ENCODE assay signal across 29 cellular contexts in the genomic region with DNA sequence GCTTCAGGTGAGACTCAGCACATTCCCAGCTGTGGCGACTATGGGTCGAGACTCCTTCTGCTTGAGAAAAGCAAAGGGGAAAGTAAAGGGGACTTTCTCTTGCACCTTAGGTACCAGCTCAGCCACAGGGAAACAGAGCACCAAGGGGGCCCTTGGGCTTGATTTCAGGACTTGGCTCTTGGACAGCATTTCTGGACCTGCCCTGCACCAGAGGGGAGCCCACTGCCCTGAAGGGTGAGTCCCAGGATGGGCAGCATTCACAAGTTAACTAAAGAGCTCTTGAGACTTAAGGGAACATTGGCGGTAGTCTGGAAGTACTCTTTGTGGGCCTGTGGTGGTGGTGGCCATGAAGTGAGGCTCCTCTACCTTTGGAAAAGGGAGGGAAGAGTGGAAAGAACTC. TPM values are rescaled to one million over a fixed set of nuclear protein-coding genes. Genes with fewer than 3 reads are reported as not detected.
"Had no signal": no experiment of that assay in that cellular context is flagged by ENCODE, and none has a peak within 500 bp of the region (broad histone marks: within the 10 kb centered on the region; RNA-seq: fewer than 3 reads in every experiment).

No MANE protein-coding gene starts in this region.

- H3K9me3 ChIP-seq: esophagus squamous epithelium, gastrocnemius medialis, lower lobe of right lung, mucosa of descending colon had no signal

- H3K27me3 ChIP-seq: dorsolateral prefrontal cortex, esophagus squamous epithelium, gastrocnemius medialis, heart right ventricle, left lung had no signal

- H3K4me3 ChIP-seq: coronary artery, dorsolateral prefrontal cortex, esophagus squamous epithelium, gastrocnemius medialis, heart right ventricle, left lung, lower lobe of right lung, mucosa of descending colon had no signal

- DNase-seq: dermis blood vessel endothelial cell; dorsolateral prefrontal cortex; effector CD4-positive, alpha-beta T cell; effector memory CD4-positive, alpha-beta T cell; erythroblast; esophagus squamous epithelium; foreskin fibroblast; foreskin melanocyte; gastrocnemius medialis; glutamatergic neuron; head of caudate nucleus; heart right ventricle; hypothalamus; immature natural killer cell; islet precursor cell; kidney; kidney glomerular epithelial cell; left colon; left lung; left ventricle myocardium superior; lower lobe of right lung; mesenchymal stem cell; mucosa of descending colon; naive B cell; naive thymus-derived CD8-positive, alpha-beta T cell had no signal

- H3K27ac ChIP-seq: coronary artery, dorsolateral prefrontal cortex, epithelial cell of prostate, esophagus squamous epithelium, gastrocnemius medialis, heart right ventricle, left lung, lower lobe of right lung had no signal

- ATAC-seq: esophagus mucosa; gastrocnemius medialis; left colon; left lung; left ventricle myocardium superior; lower lobe of right lung; mucosa of descending colon; naive thymus-derived CD8-positive, alpha-beta T cell had no signal

- H3K36me3 ChIP-seq: esophagus squamous epithelium, gastrocnemius medialis, heart right ventricle, left lung, lower lobe of right lung had no signal

- H3K4me1 ChIP-seq: esophagus squamous epithelium, gastrocnemius medialis, heart right ventricle, left lung, lower lobe of right lung had no signal

RNA-seq across cellular contexts. Expression of a gene that starts 50.3 kb away (rescaled TPM):
- total RNA-seq: lung microvascular endothelial cell; naive thymus-derived CD8-positive, alpha-beta T cell had no signal
- polyA plus RNA-seq: immature natural killer cell had no signal
